In genomic region chr10:113131611-113132330, GRCh38 we compare ENCODE assay signal across 1 cellular context.
TF ChIP-seq lines count a peak whose summit lies in the region.

No MANE protein-coding gene starts in this region.

TF ChIP-seq in HepG2, 621 proteins besides CTCF, POLR2A, EP300 and RAD21 (continued from another document):
- no peak for TF ChIP-seq ZMAT5 (CRISPR knock-in tag; IDR thresholded peaks at IDR 0.05; ENCODE audit: borderline replicate concordance, low read depth)
- TF ChIP-seq NFIC (IDR thresholded peaks at IDR 0.05; ENCODE audit: low read length): no peak
- TF ChIP-seq SNRNP70 (IDR thresholded peaks at IDR 0.05; ENCODE audit: low read depth, low read length): no peak
- TF ChIP-seq PCBP2 (optimal IDR thresholded peaks at IDR 0.05; ENCODE audit: low read depth, low read length, poor library complexity, severe bottlenecking): no peak
- no peak for TF ChIP-seq MIER3 (CRISPR knock-in tag; IDR thresholded peaks at IDR 0.05; ENCODE audit: borderline replicate concordance)
- TF ChIP-seq RFX5 (IDR thresholded peaks at IDR 0.05; ENCODE audit: low read depth, low read length): no peak
- TF ChIP-seq CBX2 (IDR thresholded peaks at IDR 0.05; ENCODE audit: low read depth, low read length): no peak
- no peak for TF ChIP-seq CBX2 (CRISPR knock-in tag; IDR thresholded peaks at IDR 0.05; ENCODE audit: low read depth)
- no peak for TF ChIP-seq ZNF253 (CRISPR knock-in tag; IDR thresholded peaks at IDR 0.05; ENCODE audit: borderline replicate concordance)
- TF ChIP-seq SIN3A (IDR thresholded peaks at IDR 0.05; ENCODE audit: borderline replicate concordance, low read depth, low read length): no peak
- TF ChIP-seq FOXA3 (CRISPR knock-in tag; IDR thresholded peaks at IDR 0.05): no peak
- 0 out of 2 replicates have a peak, but pooled peaks have one; percentile 31 for TF ChIP-seq TFAP4 (IDR thresholded peaks at IDR 0.05; ENCODE audit: borderline replicate concordance, low read depth)
- no peak for TF ChIP-seq MXD1 (CRISPR knock-in tag; IDR thresholded peaks at IDR 0.05)
- peak in 1 of 2 experiments; percentile 82; a peak in 2 of 4 replicates for TF ChIP-seq ATF4 (CRISPR knock-in tag; IDR thresholded peaks at IDR 0.05)
- no peak for TF ChIP-seq ZNF260 (CRISPR knock-in tag; IDR thresholded peaks at IDR 0.05; ENCODE audit: borderline replicate concordance, low read depth)
- no peak for TF ChIP-seq ZFP37 (CRISPR knock-in tag; IDR thresholded peaks at IDR 0.05; ENCODE audit: borderline replicate concordance)
- TF ChIP-seq KDM5A (IDR thresholded peaks at IDR 0.05; ENCODE audit: borderline replicate concordance, low read length): no peak
- no peak for TF ChIP-seq ARHGAP35 (CRISPR knock-in tag; IDR thresholded peaks at IDR 0.05; ENCODE audit: borderline replicate concordance)
- no peak for TF ChIP-seq TRIM22 (IDR thresholded peaks at IDR 0.05)
- TF ChIP-seq HNF4A (CRISPR knock-in tag; IDR thresholded peaks at IDR 0.05): no peak
- no peak for TF ChIP-seq HDAC2 (CRISPR knock-in tag; IDR thresholded peaks at IDR 0.05)
- TF ChIP-seq ZNF451 (CRISPR knock-in tag; IDR thresholded peaks at IDR 0.05): no peak
- TF ChIP-seq ARNT2 (CRISPR knock-in tag; IDR thresholded peaks at IDR 0.05; ENCODE audit: low read depth): no peak
- TF ChIP-seq MAFF (IDR thresholded peaks at IDR 0.05; ENCODE audit: low read depth, low read length): peak; percentile 64
- no peak for TF ChIP-seq ATF3 (CRISPR knock-in tag; IDR thresholded peaks at IDR 0.05)
- no peak for TF ChIP-seq TP53 (CRISPR knock-in tag; conservative IDR thresholded peaks at IDR 0.05)
- TF ChIP-seq ZBTB1 (CRISPR knock-in tag; IDR thresholded peaks at IDR 0.05; ENCODE audit: borderline replicate concordance): no peak
- TF ChIP-seq ZNF616 (CRISPR knock-in tag; IDR thresholded peaks at IDR 0.05; ENCODE audit: low read depth): no peak
- TF ChIP-seq ZNF432 (CRISPR knock-in tag; IDR thresholded peaks at IDR 0.05; ENCODE audit: borderline replicate concordance): no peak
- no peak for TF ChIP-seq MTA1 (CRISPR knock-in tag; IDR thresholded peaks at IDR 0.05; ENCODE audit: borderline replicate concordance)
- TF ChIP-seq GFI1 (CRISPR knock-in tag; IDR thresholded peaks at IDR 0.05; ENCODE audit: borderline replicate concordance): no peak
- TF ChIP-seq ZNF609 (CRISPR knock-in tag; IDR thresholded peaks at IDR 0.05; ENCODE audit: borderline replicate concordance): no peak
- TF ChIP-seq HOXA5 (CRISPR knock-in tag; IDR thresholded peaks at IDR 0.05): no peak
- no peak for TF ChIP-seq KLF12 (CRISPR knock-in tag; IDR thresholded peaks at IDR 0.05; ENCODE audit: borderline replicate concordance)
- TF ChIP-seq ZUFSP (CRISPR knock-in tag; IDR thresholded peaks at IDR 0.05; ENCODE audit: borderline replicate concordance): no peak
- TF ChIP-seq TBX3 (IDR thresholded peaks at IDR 0.05; ENCODE audit: borderline replicate concordance): no peak
- no peak for TF ChIP-seq PHF21A (CRISPR knock-in tag; IDR thresholded peaks at IDR 0.05)
- TF ChIP-seq ZKSCAN8 (CRISPR knock-in tag; IDR thresholded peaks at IDR 0.05; ENCODE audit: borderline replicate concordance): no peak
- no peak for TF ChIP-seq TBL1XR1 (IDR thresholded peaks at IDR 0.05; ENCODE audit: borderline replicate concordance, low read length, partially characterized antibody)
- 0 out of 2 replicates have a peak, but pooled peaks have one; percentile 15 for TF ChIP-seq GATAD2A (CRISPR knock-in tag; IDR thresholded peaks at IDR 0.05)
- TF ChIP-seq HES4 (CRISPR knock-in tag; IDR thresholded peaks at IDR 0.05; ENCODE audit: borderline replicate concordance): no peak
